8 cellular contexts compared by ENCODE assay signal in genomic region chr5:140362875-140363630, GRCh38. TPM values are rescaled to one million over a fixed set of nuclear protein-coding genes. Genes with fewer than 3 reads are reported as not detected.
DNase-seq lines count a peak whose midpoint lies in the region; ATAC-seq and TF ChIP-seq lines count a peak whose summit lies in the region.

No MANE protein-coding gene starts in this region.

- no peaks in the 10 kb centered on the region for H3K9me3 ChIP-seq in Caco-2
- no peaks in the 10 kb centered on the region for H3K9me3 ChIP-seq in SK-N-SH
- no peaks in the 10 kb centered on the region for H3K9me3 ChIP-seq in cardiac muscle cell (ENCODE audit: low read depth)
- H3K9me3 ChIP-seq in upper lobe of right lung = no peaks in the 10 kb centered on the region

- CTCF ChIA-PET in Caco-2 (lab: Charles Lee) (interaction anchor here (0.6 to 1.6 kb wide), 5 partner anchors 10 to 87 kb away, joined by 3 to 11 read pairs (median 4); partner anchors contain the start of gene HBEGF), SK-N-SH (lab: Yijun Ruan, JAX) (interaction anchor here (0.6 to 2.6 kb wide), 27 partner anchors 9 to 362 kb away, joined by 3 to 21 read pairs (median 4); partner anchors contain the start of genes IK and NDUFA2)
- CTCF ChIA-PET in activated naive CD4-positive, alpha-beta T cell treated with anti-CD3 and anti-CD28 coated beads, Interleukin-2, amount 10 ng/mL, durations not matched to agents 7 days and 5 days (lab: Charles Lee) = interaction anchor here (0.5 to 2.9 kb wide), 23 partner anchors 8 to 1104 kb away, joined by 3 to 18 read pairs (median 4); partner anchors contain the start of genes ANKHD1, IK and NDUFA2

- H3F3A ChIP-seq in SK-N-SH (replicated peaks; ENCODE audit: insufficient read depth) = peaks cover 4% of the 10 kb centered on the region

- H3K4me3 ChIP-seq in Caco-2 (ENCODE audit: low read depth, low read length) (no peak overlapping the region), SK-N-SH (ENCODE audit: low read depth in 2 of 2, low read length in 1 of 2) (peak overlapping the region in 1 of 2 experiments; percentile 20; a peak in 2 of 4 replicates), cardiac muscle cell (peak overlapping the region; percentile 18), upper lobe of right lung (no peak overlapping the region)

- peak; percentile 58 for TF ChIP-seq RAD21 in SK-N-SH (IDR thresholded peaks at IDR 0.05; ENCODE audit: low read length)

- H3K27me3 Mint-ChIP-seq in Caco-2 (ENCODE audit: insufficient read depth, unreplicated experiment) = no peaks in the 10 kb centered on the region
- H3K27me3 Mint-ChIP-seq in activated naive CD4-positive, alpha-beta T cell treated with anti-CD3 and anti-CD28 coated beads, Interleukin-2, amount 10 ng/mL, durations not matched to agents 7 days and 5 days = peaks cover 20% of the 10 kb centered on the region

- H3K4me2 ChIP-seq in SK-N-SH = no peak overlapping the region

- peak overlapping the region; percentile 39 for H3K4me3 Mint-ChIP-seq in Caco-2 (ENCODE audit: unreplicated experiment)
- peak overlapping the region; percentile 67 for H3K4me3 Mint-ChIP-seq in activated naive CD4-positive, alpha-beta T cell treated with anti-CD3 and anti-CD28 coated beads, Interleukin-2, amount 10 ng/mL, durations not matched to agents 7 days and 5 days

- no peaks in the 10 kb centered on the region for H3K79me2 ChIP-seq in SK-N-SH (ENCODE audit: insufficient read depth)

- H3K36me3 ChIP-seq in Caco-2 (ENCODE audit: control insufficient read depth, insufficient read depth, low read length) (no peaks in the 10 kb centered on the region), SK-N-SH (replicated peaks in 1 of 2; ENCODE audit: control insufficient read depth in 1 of 2, insufficient read depth in 2 of 2, low read length in 1 of 2) (no peaks in the 10 kb centered on the region), cardiac muscle cell (no peaks in the 10 kb centered on the region), upper lobe of right lung (no peaks in the 10 kb centered on the region)

- H2AFZ ChIP-seq in SK-N-SH (ENCODE audit: low read depth) = no peak overlapping the region

- intact Hi-C loops in Caco-2 (cut with micrococcal nuclease; ENCODE audit: unreplicated experiment) = no loop called here
- intact Hi-C loops in posterior cingulate gyrus (cut with DNase I) = loop anchor here (10.0 kb wide), 1 partner anchor 352 kb away; no protein-coding TSS in a partner anchor
- intact Hi-C loops in upper lobe of right lung (cut with DNase I) = no loop called here

- BruUV-seq in Caco-2 (replicated peaks; lab: Mats Ljungman, UMichigan) = no TSS peak

- H3K9ac ChIP-seq in SK-N-SH = no peak overlapping the region

- H3K27me3 ChIP-seq in Caco-2 (replicated peaks; ENCODE audit: control insufficient read depth, insufficient read depth, low read length) (no peaks in the 10 kb centered on the region), SK-N-SH (ENCODE audit: insufficient read depth) (no peaks in the 10 kb centered on the region), cardiac muscle cell (peaks cover 16% of the 10 kb centered on the region), upper lobe of right lung (no peaks in the 10 kb centered on the region)

- no peaks in the 10 kb centered on the region for H3K36me3 Mint-ChIP-seq in Caco-2 (ENCODE audit: insufficient read depth, unreplicated experiment)
- no peaks in the 10 kb centered on the region for H3K36me3 Mint-ChIP-seq in activated naive CD4-positive, alpha-beta T cell treated with anti-CD3 and anti-CD28 coated beads, Interleukin-2, amount 10 ng/mL, durations not matched to agents 7 days and 5 days

- TF ChIP-seq EP300 in SK-N-SH (IDR thresholded peaks at IDR 0.05; ENCODE audit: borderline replicate concordance in 1 of 2, low read depth in 1 of 2, low read length in 1 of 2) = no peak

- no peak overlapping the region for H3K27ac Mint-ChIP-seq in Caco-2 (ENCODE audit: unreplicated experiment)
- no peak overlapping the region for H3K27ac Mint-ChIP-seq in activated naive CD4-positive, alpha-beta T cell treated with anti-CD3 and anti-CD28 coated beads, Interleukin-2, amount 10 ng/mL, durations not matched to agents 7 days and 5 days

- H3K4me1 Mint-ChIP-seq in Caco-2 (ENCODE audit: low read depth, unreplicated experiment) = peaks cover 7% of the 10 kb centered on the region
- H3K4me1 Mint-ChIP-seq in activated naive CD4-positive, alpha-beta T cell treated with anti-CD3 and anti-CD28 coated beads, Interleukin-2, amount 10 ng/mL, durations not matched to agents 7 days and 5 days = peaks cover 5% of the 10 kb centered on the region

- DNase-seq in Caco-2 (peak; percentile 63 to 75), HPDE6-E6E7 (ENCODE audit: extremely low spot score) (peak; percentile 74), SK-N-SH (peak; percentile 85), cardiac muscle cell (ENCODE audit: low read depth in 1 of 2, low spot score in 1 of 2) (peak; percentile 76 to 86), posterior cingulate gyrus (peak; percentile 63 to 96 (median 82)), upper lobe of right lung (peak; percentile 92)
- DNase-seq in activated naive CD4-positive, alpha-beta T cell treated with anti-CD3 and anti-CD28 coated beads, Interleukin-2, amount 10 ng/mL, durations not matched to agents 7 days and 5 days = peak; percentile 88

- H3K9me2 ChIP-seq in SK-N-SH = no peaks in the 10 kb centered on the region

- H3K9me3 Mint-ChIP-seq in Caco-2 (ENCODE audit: unreplicated experiment) = no peaks in the 10 kb centered on the region
- H3K9me3 Mint-ChIP-seq in activated naive CD4-positive, alpha-beta T cell treated with anti-CD3 and anti-CD28 coated beads, Interleukin-2, amount 10 ng/mL, durations not matched to agents 7 days and 5 days = no peaks in the 10 kb centered on the region

- H3K27ac ChIP-seq in SK-N-SH (ENCODE audit: low read depth in 2 of 2, low read length in 1 of 2) = no peak overlapping the region
- no peak overlapping the region for H3K27ac ChIP-seq in cardiac muscle cell
- no peak overlapping the region for H3K27ac ChIP-seq in upper lobe of right lung

- no peaks in the 10 kb centered on the region for H4K20me1 ChIP-seq in SK-N-SH (ENCODE audit: insufficient read depth)

- POLR2A ChIA-PET in Caco-2 (lab: Charles Lee) (no interaction called here), SK-N-SH (lab: Yijun Ruan, JAX) (no interaction called here)

- whole genome bisulfite sequencing in SK-N-SH (ENCODE audit: low lambda C conversion rate) = 56% methylated on average over 18 of the region's 29 CpGs

- peak; percentile 65 to 74 for TF ChIP-seq CTCF in Caco-2 (IDR thresholded peaks at IDR 0.05; ENCODE audit: insufficient read depth in 1 of 2, low read depth in 1 of 2, low read length in 1 of 2, severe bottlenecking in 1 of 2, unreplicated experiment in 1 of 2)
- peak; percentile 79 for TF ChIP-seq CTCF in SK-N-SH (IDR thresholded peaks at IDR 0.05)
- TF ChIP-seq CTCF in cardiac muscle cell (IDR thresholded peaks at IDR 0.05; ENCODE audit: low read depth, low read length) = peak; percentile 97
- TF ChIP-seq CTCF in upper lobe of right lung (IDR thresholded peaks at IDR 0.05) = peak; percentile 94

- peak; percentile 90 for ATAC-seq in GM19463 (IDR thresholded peaks at IDR 0.05; ENCODE audit: unreplicated experiment)
- ATAC-seq in upper lobe of right lung = peak; percentile 90

- H3K4me1 ChIP-seq in Caco-2 = peaks cover 7% of the 10 kb centered on the region; the same call in 1 of the 2 replicates
- H3K4me1 ChIP-seq in SK-N-SH (ENCODE audit: control insufficient read depth in 1 of 2, insufficient read depth in 2 of 2, low read depth in 1 of 2, low read length in 1 of 2) = peaks cover 0 to 2% of the 10 kb centered on the region in 2 experiments; a peak in 1 of 4 replicates
- no peaks in the 10 kb centered on the region for H3K4me1 ChIP-seq in cardiac muscle cell (ENCODE audit: low read depth)
- H3K4me1 ChIP-seq in upper lobe of right lung = peaks cover 3% of the 10 kb centered on the region

TF ChIP-seq in SK-N-SH, 30 proteins besides CTCF, POLR2A, EP300 and RAD21:
- TF ChIP-seq TAF1 (IDR thresholded peaks at IDR 0.05; ENCODE audit: borderline replicate concordance, low read depth, low read length) = no peak
- no peak for TF ChIP-seq RXRA (IDR thresholded peaks at IDR 0.05; ENCODE audit: borderline replicate concordance, low read depth)
- no peak for TF ChIP-seq SIN3A (IDR thresholded peaks at IDR 0.05; ENCODE audit: borderline replicate concordance, low read depth, low read length)
- peak; percentile 40 for TF ChIP-seq SMC3 (IDR thresholded peaks at IDR 0.05; ENCODE audit: low read depth, low read length)
- no peak for TF ChIP-seq RFX5 (IDR thresholded peaks at IDR 0.05; ENCODE audit: low read length)

RNA-seq across cellular contexts. Expression of gene SLC4A9, which starts 3.1 kb away (rescaled TPM):
- total RNA-seq in Caco-2 (2022) (0.11 and 0.35 TPM in 2 replicates), cardiac muscle cell (not detected in 2 replicates), upper lobe of right lung (0.23 TPM)
- polyA plus RNA-seq in SK-N-SH (2012; rRNA removed) (0.02 TPM in 1 of 2 replicates, not detected in the other), cardiac muscle cell (0.06 TPM in 1 of 2 replicates, not detected in the other)
- 0.01 TPM in 2 replicates for polyA plus RNA-seq in SK-N-SH (2012; cell fraction: cytosol; rRNA removed)
- 0.09 and 0.10 TPM in 2 replicates for polyA plus RNA-seq in SK-N-SH (2012; cell fraction: nucleus; rRNA removed)

RNA-seq across cellular contexts. Expression of gene HBEGF, which starts 16.6 kb away (rescaled TPM):
- total RNA-seq in Caco-2 (2022) (5.2 and 5.8 TPM in 2 replicates), cardiac muscle cell (4.9 TPM in 2 replicates), upper lobe of right lung (44.3 TPM)
- polyA plus RNA-seq in SK-N-SH (2012; rRNA removed) (56.2 and 59.8 TPM in 2 replicates), cardiac muscle cell (3.7 and 5.1 TPM in 2 replicates)
- 39.3 and 56.3 TPM in 2 replicates for polyA plus RNA-seq in SK-N-SH (2012; cell fraction: cytosol; rRNA removed)
- polyA plus RNA-seq in SK-N-SH (2012; cell fraction: nucleus; rRNA removed) = 73.4 and 106 TPM in 2 replicates

RNA-seq across cellular contexts. Expression of gene ANKHD1, which starts 38.6 kb away (rescaled TPM):
- total RNA-seq in Caco-2 (2022) = 130 and 134 TPM in 2 replicates
- 26.7 and 36.4 TPM in 2 replicates for polyA plus RNA-seq in SK-N-SH (2012; rRNA removed)
- 23.0 and 24.5 TPM in 2 replicates for polyA plus RNA-seq in SK-N-SH (2012; cell fraction: cytosol; rRNA removed)
- polyA plus RNA-seq in SK-N-SH (2012; cell fraction: nucleus; rRNA removed) = 62.8 and 92.2 TPM in 2 replicates
- 42.4 and 58.8 TPM in 2 replicates for total RNA-seq in cardiac muscle cell
- 41.5 and 46.5 TPM in 2 replicates for polyA plus RNA-seq in cardiac muscle cell
- total RNA-seq in upper lobe of right lung = 120 TPM
